Comparison of ENCODE assay signal across 1 cellular context in the genomic region with DNA sequence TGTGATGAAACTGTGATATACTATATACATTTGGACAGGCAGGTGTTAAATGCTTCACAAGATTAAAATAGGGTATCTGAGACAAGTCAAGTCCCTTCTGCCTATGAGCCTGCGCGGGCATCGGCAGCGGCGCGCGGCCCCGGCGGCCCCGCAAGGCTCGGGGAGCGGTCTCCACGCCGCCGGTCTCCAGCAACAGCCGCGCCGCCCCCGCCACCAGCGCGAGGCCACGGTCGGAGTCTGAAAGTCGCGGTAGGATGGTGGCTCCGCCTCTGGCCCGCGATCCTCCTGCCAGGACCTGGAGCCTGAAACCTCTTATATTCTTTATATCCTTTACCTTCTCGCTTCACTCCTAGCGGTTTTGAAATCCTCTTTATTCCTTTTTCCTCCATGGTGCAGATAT.
TF ChIP-seq lines count a peak whose summit lies in the region.

No MANE protein-coding gene starts in this region.

TF ChIP-seq in GM23338, 12 proteins besides CTCF, POLR2A, EP300 and RAD21 (continued from another document):
- TF ChIP-seq, protein P1, sequence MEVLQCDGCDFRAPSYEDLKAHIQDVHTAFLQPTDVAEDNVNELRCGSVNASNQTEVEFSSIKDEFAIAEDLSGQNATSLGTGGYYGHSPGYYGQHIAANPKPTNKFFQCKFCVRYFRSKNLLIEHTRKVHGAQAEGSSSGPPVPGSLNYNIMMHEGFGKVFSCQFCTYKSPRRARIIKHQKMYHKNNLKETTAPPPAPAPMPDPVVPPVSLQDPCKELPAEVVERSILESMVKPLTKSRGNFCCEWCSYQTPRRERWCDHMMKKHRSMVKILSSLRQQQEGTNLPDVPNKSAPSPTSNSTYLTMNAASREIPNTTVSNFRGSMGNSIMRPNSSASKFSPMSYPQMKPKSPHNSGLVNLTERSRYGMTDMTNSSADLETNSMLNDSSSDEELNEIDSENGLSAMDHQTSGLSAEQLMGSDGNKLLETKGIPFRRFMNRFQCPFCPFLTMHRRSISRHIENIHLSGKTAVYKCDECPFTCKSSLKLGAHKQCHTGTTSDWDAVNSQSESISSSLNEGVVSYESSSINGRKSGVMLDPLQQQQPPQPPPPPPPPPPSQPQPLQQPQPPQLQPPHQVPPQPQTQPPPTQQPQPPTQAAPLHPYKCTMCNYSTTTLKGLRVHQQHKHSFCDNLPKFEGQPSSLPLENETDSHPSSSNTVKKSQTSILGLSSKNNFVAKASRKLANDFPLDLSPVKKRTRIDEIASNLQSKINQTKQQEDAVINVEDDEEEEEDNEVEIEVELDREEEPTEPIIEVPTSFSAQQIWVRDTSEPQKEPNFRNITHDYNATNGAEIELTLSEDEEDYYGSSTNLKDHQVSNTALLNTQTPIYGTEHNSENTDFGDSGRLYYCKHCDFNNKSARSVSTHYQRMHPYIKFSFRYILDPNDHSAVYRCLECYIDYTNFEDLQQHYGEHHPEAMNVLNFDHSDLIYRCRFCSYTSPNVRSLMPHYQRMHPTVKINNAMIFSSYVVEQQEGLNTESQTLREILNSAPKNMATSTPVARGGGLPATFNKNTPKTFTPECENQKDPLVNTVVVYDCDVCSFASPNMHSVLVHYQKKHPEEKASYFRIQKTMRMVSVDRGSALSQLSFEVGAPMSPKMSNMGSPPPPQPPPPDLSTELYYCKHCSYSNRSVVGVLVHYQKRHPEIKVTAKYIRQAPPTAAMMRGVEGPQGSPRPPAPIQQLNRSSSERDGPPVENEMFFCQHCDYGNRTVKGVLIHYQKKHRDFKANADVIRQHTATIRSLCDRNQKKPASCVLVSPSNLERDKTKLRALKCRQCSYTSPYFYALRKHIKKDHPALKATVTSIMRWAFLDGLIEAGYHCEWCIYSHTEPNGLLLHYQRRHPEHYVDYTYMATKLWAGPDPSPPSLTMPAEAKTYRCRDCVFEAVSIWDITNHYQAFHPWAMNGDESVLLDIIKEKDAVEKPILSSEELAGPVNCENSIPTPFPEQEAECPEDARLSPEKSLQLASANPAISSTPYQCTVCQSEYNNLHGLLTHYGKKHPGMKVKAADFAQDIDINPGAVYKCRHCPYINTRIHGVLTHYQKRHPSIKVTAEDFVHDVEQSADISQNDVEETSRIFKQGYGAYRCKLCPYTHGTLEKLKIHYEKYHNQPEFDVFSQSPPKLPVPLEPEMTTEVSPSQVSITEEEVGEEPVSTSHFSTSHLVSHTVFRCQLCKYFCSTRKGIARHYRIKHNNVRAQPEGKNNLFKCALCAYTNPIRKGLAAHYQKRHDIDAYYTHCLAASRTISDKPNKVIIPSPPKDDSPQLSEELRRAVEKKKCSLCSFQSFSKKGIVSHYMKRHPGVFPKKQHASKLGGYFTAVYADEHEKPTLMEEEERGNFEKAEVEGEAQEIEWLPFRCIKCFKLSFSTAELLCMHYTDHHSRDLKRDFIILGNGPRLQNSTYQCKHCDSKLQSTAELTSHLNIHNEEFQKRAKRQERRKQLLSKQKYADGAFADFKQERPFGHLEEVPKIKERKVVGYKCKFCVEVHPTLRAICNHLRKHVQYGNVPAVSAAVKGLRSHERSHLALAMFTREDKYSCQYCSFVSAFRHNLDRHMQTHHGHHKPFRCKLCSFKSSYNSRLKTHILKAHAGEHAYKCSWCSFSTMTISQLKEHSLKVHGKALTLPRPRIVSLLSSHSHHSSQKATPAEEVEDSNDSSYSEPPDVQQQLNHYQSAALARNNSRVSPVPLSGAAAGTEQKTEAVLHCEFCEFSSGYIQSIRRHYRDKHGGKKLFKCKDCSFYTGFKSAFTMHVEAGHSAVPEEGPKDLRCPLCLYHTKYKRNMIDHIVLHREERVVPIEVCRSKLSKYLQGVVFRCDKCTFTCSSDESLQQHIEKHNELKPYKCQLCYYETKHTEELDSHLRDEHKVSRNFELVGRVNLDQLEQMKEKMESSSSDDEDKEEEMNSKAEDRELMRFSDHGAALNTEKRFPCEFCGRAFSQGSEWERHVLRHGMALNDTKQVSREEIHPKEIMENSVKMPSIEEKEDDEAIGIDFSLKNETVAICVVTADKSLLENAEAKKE (CRISPR knock-in tag; IDR thresholded peaks at IDR 0.05) = no peak
